1 cellular context compared by ENCODE assay signal in genomic region chr15:44536298-44536961, GRCh38.
TF ChIP-seq lines count a peak whose summit lies in the region.

No MANE protein-coding gene starts in this region.

TF ChIP-seq in HEK293, 187 proteins besides CTCF, POLR2A, EP300 and RAD21 (continued from another document):
- TF ChIP-seq YY1 (tag by site-specific recombination; IDR thresholded peaks at IDR 0.05) (peak; percentile 50; the same call in 1 of the 2 replicates), ZNF629 (tag by site-specific recombination; IDR thresholded peaks at IDR 0.05) (no peak), SP7 (tag by site-specific recombination; IDR thresholded peaks at IDR 0.05) (no peak; the same call in 1 of the 2 replicates), KLF7 (tag by site-specific recombination; IDR thresholded peaks at IDR 0.05; ENCODE audit: borderline replicate concordance) (no peak), ZNF146 (tag by site-specific recombination; IDR thresholded peaks at IDR 0.05) (no peak), ZNF571 (tag by site-specific recombination; IDR thresholded peaks at IDR 0.05) (no peak), ZNF654 (tag by site-specific recombination; IDR thresholded peaks at IDR 0.05; ENCODE audit: low read depth) (no peak), BCL11A (tag by site-specific recombination; IDR thresholded peaks at IDR 0.05; ENCODE audit: low read depth) (no peak), ZNF449 (tag by site-specific recombination; IDR thresholded peaks at IDR 0.05) (no peak), KLF9 (tag by site-specific recombination; IDR thresholded peaks at IDR 0.05; ENCODE audit: low read depth) (peak; percentile 7; the same call in 1 of the 2 replicates), ZNF394 (tag by site-specific recombination; IDR thresholded peaks at IDR 0.05; ENCODE audit: borderline replicate concordance) (no peak), ZFP69B (tag by site-specific recombination; IDR thresholded peaks at IDR 0.05) (peak; percentile 51), HOXA7 (CRISPR knock-in tag; IDR thresholded peaks at IDR 0.05; ENCODE audit: borderline replicate concordance) (no peak), ZNF621 (tag by site-specific recombination; IDR thresholded peaks at IDR 0.05) (no peak), GLIS1 (tag by site-specific recombination; IDR thresholded peaks at IDR 0.05) (peak; percentile 66), ZBTB48 (tag by site-specific recombination; IDR thresholded peaks at IDR 0.05) (0 out of 2 replicates have a peak, but pooled peaks have one; percentile 38), PRDM1 (tag by site-specific recombination; IDR thresholded peaks at IDR 0.05) (no peak), ZNF488 (tag by site-specific recombination; IDR thresholded peaks at IDR 0.05) (no peak), KLF16 (tag by site-specific recombination; IDR thresholded peaks at IDR 0.05) (peak; percentile 59), ZNF76 (tag by site-specific recombination; IDR thresholded peaks at IDR 0.05; ENCODE audit: borderline replicate concordance, low read depth) (no peak), ZNF114 (tag by site-specific recombination; IDR thresholded peaks at IDR 0.05) (no peak), ZNF335 (tag by site-specific recombination; conservative IDR thresholded peaks at IDR 0.05) (peak; percentile 85), ZFP37 (tag by site-specific recombination; IDR thresholded peaks at IDR 0.05) (peak; percentile 65; the same call in 1 of the 2 replicates), ZNF16 (tag by site-specific recombination; IDR thresholded peaks at IDR 0.05; ENCODE audit: low read depth) (no peak)
- TF ChIP-seq, protein P1, sequence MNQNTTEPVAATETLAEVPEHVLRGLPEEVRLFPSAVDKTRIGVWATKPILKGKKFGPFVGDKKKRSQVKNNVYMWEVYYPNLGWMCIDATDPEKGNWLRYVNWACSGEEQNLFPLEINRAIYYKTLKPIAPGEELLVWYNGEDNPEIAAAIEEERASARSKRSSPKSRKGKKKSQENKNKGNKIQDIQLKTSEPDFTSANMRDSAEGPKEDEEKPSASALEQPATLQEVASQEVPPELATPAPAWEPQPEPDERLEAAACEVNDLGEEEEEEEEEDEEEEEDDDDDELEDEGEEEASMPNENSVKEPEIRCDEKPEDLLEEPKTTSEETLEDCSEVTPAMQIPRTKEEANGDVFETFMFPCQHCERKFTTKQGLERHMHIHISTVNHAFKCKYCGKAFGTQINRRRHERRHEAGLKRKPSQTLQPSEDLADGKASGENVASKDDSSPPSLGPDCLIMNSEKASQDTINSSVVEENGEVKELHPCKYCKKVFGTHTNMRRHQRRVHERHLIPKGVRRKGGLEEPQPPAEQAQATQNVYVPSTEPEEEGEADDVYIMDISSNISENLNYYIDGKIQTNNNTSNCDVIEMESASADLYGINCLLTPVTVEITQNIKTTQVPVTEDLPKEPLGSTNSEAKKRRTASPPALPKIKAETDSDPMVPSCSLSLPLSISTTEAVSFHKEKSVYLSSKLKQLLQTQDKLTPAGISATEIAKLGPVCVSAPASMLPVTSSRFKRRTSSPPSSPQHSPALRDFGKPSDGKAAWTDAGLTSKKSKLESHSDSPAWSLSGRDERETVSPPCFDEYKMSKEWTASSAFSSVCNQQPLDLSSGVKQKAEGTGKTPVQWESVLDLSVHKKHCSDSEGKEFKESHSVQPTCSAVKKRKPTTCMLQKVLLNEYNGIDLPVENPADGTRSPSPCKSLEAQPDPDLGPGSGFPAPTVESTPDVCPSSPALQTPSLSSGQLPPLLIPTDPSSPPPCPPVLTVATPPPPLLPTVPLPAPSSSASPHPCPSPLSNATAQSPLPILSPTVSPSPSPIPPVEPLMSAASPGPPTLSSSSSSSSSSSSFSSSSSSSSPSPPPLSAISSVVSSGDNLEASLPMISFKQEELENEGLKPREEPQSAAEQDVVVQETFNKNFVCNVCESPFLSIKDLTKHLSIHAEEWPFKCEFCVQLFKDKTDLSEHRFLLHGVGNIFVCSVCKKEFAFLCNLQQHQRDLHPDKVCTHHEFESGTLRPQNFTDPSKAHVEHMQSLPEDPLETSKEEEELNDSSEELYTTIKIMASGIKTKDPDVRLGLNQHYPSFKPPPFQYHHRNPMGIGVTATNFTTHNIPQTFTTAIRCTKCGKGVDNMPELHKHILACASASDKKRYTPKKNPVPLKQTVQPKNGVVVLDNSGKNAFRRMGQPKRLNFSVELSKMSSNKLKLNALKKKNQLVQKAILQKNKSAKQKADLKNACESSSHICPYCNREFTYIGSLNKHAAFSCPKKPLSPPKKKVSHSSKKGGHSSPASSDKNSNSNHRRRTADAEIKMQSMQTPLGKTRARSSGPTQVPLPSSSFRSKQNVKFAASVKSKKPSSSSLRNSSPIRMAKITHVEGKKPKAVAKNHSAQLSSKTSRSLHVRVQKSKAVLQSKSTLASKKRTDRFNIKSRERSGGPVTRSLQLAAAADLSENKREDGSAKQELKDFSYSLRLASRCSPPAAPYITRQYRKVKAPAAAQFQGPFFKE (tag by site-specific recombination; IDR thresholded peaks at IDR 0.05; ENCODE audit: borderline replicate concordance) = no peak
